ENCODE assay signal across 20 cellular contexts in the genomic region with DNA sequence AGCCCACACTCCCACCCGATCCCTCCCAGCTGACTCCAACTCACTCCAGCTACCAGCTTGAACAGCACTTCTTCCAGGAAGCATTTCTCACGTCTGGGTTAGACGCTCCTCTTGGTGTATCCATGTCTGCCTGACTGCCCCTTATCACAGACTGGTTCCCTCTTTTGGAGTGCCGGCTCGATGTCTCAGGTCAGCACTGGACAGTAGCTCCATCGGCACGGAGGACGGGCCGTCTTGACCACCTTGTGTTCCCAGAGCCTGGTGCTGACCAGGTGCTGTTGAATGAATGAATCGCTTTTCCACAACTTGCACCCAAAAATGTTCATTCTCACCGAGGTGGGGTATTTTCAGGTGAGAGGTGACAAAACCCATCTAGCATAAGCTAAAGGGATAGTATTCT.
"Had no signal": no experiment of that assay in that cellular context is flagged by ENCODE, and none has a peak within 500 bp of the region (broad histone marks: within the 10 kb centered on the region; RNA-seq: fewer than 3 reads in every experiment).

No MANE protein-coding gene starts in this region.

- H3K27ac Mint-ChIP-seq: T-helper 17 cell had no signal

- H3K4me3 Mint-ChIP-seq: naive B cell, T-helper 17 cell had no signal

- H3K27me3 Mint-ChIP-seq: naive B cell, T-helper 17 cell had no signal

- ATAC-seq: psoas muscle, right cardiac atrium, T-helper 17 cell had no signal

- H3K27ac ChIP-seq: brain microvascular endothelial cell, left ventricle myocardium inferior, psoas muscle, skin epidermis, thoracic aorta, VCaP had no signal

- FAIRE-seq: colon, endometrium, frontal cortex had no signal

- DNase-seq: activated CD4-positive, alpha-beta T cell treated with anti-CD3 and anti-CD28 coated beads for 1 hour; activated CD4-positive, alpha-beta T cell treated with anti-CD3 and anti-CD28 coated beads, Interleukin-2, amount 50 U/mL, for 48 hours; activated naive CD4-positive, alpha-beta T cell; anterior cingulate cortex; brain microvascular endothelial cell; central memory CD4-positive, alpha-beta T cell; left ventricle myocardium inferior; mammary epithelial cell; naive B cell; psoas muscle; right cardiac atrium; stimulated activated CD4-positive, alpha-beta T cell treated with anti-CD3 and anti-CD28 coated beads, Interleukin-15, amount 100 ng/mL, for 24 hours; stimulated activated CD4-positive, alpha-beta T cell treated with anti-CD3 and anti-CD28 coated beads, Interleukin-2, amount 100 ng/mL, for 48 hours; T-helper 17 cell had no signal

- H3K36me3 Mint-ChIP-seq: naive B cell had no signal

- H3K4me1 ChIP-seq: psoas muscle had no signal

- H3K36me3 ChIP-seq: brain microvascular endothelial cell, left ventricle myocardium inferior, thoracic aorta had no signal

- H3K4me3 ChIP-seq: left ventricle myocardium inferior, psoas muscle, skin epidermis, thoracic aorta had no signal

- H3K27me3 ChIP-seq: brain microvascular endothelial cell had no signal

- H3K9me3 ChIP-seq: left ventricle myocardium inferior, psoas muscle, thoracic aorta had no signal
